In genomic region chr4:3942569-3942971, GRCh38 we compare ENCODE assay signal across 7 cellular contexts.
DNase-seq lines count a peak whose midpoint lies in the region; FAIRE-seq and TF ChIP-seq lines count a peak whose summit lies in the region.
"Not testable (repeated sequence)": the region's sequence is repeated elsewhere in the genome, so short reads cannot be mapped to it uniquely, and the experiment has no call there.

No MANE protein-coding gene starts in this region.

- TF ChIP-seq CTCF in GM10266 (IDR thresholded peaks at IDR 0.05; ENCODE audit: control insufficient read depth, insufficient read depth, low read depth, missing control alignments) = peak; percentile 52

- not testable (repeated sequence) for FAIRE-seq in RCC 7860 (lab: Jason Lieb, UNC)

- peak; percentile 28 for DNase-seq in GM10266 (ENCODE audit: extremely low spot score)
- peak; percentile 76 for DNase-seq in NAMALWA (ENCODE audit: low spot score)
- DNase-seq in RCC 7860 (ENCODE audit: low spot score) = peak; percentile 17
- DNase-seq in activated T-cell treated with anti-CD3 and anti-CD28 coated beads for 24 hours (ENCODE audit: low read depth) = peak; percentile 15
- peak; percentile 48 for DNase-seq in dermis blood vessel endothelial cell
- peak; percentile 32 for DNase-seq in inferior parietal cortex (ENCODE audit: extremely low spot score)
- peak; percentile 12 for DNase-seq in renal cortical epithelial cell (ENCODE audit: low read depth)

Comparison
In these comparisons a context has a peak if more than half of its experiments do, and no peak if none do; other contexts are left out.
1. Peak in every context shown above with its lines: DNase-seq.
2. DNase-seq: peak in every context shown above with its lines; median percentile 76 in NAMALWA; 48 in dermis blood vessel endothelial cell; 32 in inferior parietal cortex; 28 in GM10266; 17 in RCC 7860; 15 in activated T-cell treated with anti-CD3 and anti-CD28 coated beads for 24 hours; 12 in renal cortical epithelial cell.